10 cellular contexts compared by ENCODE assay signal in the genomic region with DNA sequence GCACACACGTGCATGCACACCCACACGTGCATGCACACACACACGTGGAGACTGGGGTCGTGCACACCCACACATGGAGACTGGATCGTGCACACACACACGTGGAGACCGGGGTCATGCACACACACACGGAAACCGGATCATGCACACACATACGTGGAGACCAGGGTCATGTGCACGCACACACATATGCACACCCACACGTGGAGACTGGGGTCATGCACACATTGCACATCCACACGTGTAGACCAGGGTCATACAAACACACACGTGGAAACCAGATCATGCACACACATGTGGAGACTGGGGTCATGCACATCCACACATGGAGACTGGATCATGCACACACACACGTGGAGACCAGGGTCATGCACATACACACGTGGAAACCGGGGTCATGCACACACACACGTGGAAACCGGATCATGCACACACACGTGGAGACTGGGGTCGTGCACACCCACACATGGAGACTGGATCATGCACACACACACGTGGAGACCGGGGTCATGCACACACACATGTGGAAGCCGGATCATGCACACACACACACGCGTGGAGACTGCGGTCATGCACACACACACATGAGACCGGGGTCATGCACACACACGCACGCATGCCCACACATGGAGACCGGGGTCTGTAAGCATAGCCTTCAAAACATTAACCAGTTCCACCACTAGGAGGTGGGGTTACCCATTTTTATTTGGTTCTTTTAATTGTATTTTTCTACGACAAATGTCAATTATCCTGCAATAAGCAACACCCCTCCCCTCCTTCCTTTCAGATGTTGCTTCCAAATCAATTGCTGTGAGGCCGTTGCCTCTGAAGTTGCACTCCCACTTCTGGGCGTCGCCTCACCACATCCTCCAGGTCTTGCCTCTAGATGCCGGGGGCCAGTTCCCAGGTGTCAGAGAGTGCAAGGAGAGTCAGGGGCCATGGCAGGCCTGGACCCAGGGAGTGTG.
A peak's percentile ranks its signal among the peaks of the same experiment; 100 is the strongest.
DNase-seq lines count a peak whose midpoint lies in the region; ATAC-seq and TF ChIP-seq lines count a peak whose summit lies in the region.
"Had no signal": no experiment of that assay in that cellular context is flagged by ENCODE, and none has a peak within 500 bp of the region (broad histone marks: within the 10 kb centered on the region; RNA-seq: fewer than 3 reads in every experiment).

No MANE protein-coding gene starts in this region.

- peak overlapping the region in 8 of 11 experiments; percentile 16 to 73 (median 56); a peak in 16 of 22 replicates for H3K4me2 ChIP-seq in BLaER1 treated with 17β-estradiol and CSF1 and Interleukin-3, amounts not matched to agents 10 nM and 100 nM

- no peak overlapping the region for H3K9ac ChIP-seq in BLaER1 treated with 17β-estradiol and CSF1 and Interleukin-3, amounts not matched to agents 10 nM and 100 nM

- H3K9me3 ChIP-seq in BLaER1 treated with 17β-estradiol and CSF1 and Interleukin-3, amounts not matched to agents 10 nM and 100 nM (replicated peaks in 1 of 11): no peaks in the 10 kb centered on the region
- H3K9me3 ChIP-seq in WERI-Rb-1 (ENCODE audit: severe bottlenecking): no peaks in the 10 kb centered on the region

- peaks cover 25 to 74% (median 62%) of the 10 kb centered on the region in 10 experiments for H3K4me1 ChIP-seq in BLaER1 treated with 17β-estradiol and CSF1 and Interleukin-3, amounts not matched to agents 10 nM and 100 nM

- no peak overlapping the region for H3K27ac ChIP-seq in BLaER1 treated with 17β-estradiol and CSF1 and Interleukin-3, amounts not matched to agents 10 nM and 100 nM
- no peak overlapping the region for H3K27ac ChIP-seq in WERI-Rb-1

- peak; percentile 81 for DNase-seq in H7
- no peak for DNase-seq in WERI-Rb-1
- DNase-seq in islet precursor cell: peak; percentile 44
- DNase-seq in putamen (ENCODE audit: low spot score): no peak
- no peak for DNase-seq in NCI-H187 treated with DMSO at 0.1 percent for 48 hours (lab: John Stamatoyannopoulos, UW)
- no peak for DNase-seq in stimulated activated CD4-positive, alpha-beta T cell treated with anti-CD3 and anti-CD28 coated beads, Interleukin-1b, Interleukin-23, amount 100 ng/mL, for 48 hours
- DNase-seq: naive B cell, substantia nigra had no signal

- no peak overlapping the region for H3K4me3 ChIP-seq in BLaER1 treated with 17β-estradiol and CSF1 and Interleukin-3, amounts not matched to agents 10 nM and 100 nM
- H3K4me3 ChIP-seq in H7 (ENCODE audit: insufficient read depth, low read depth, low read length): no peak overlapping the region
- no peak overlapping the region for H3K4me3 ChIP-seq in WERI-Rb-1 (ENCODE audit: low read depth, low read length)

- peak; percentile 55 for TF ChIP-seq CTCF in WERI-Rb-1 (IDR thresholded peaks at IDR 0.05; ENCODE audit: low read depth, low read length)

- no peak for ATAC-seq in HG03039 (IDR thresholded peaks at IDR 0.05; ENCODE audit: unreplicated experiment)

- H4K20me1 ChIP-seq in BLaER1 treated with 17β-estradiol and CSF1 and Interleukin-3, amounts not matched to agents 10 nM and 100 nM: peaks cover 0 to 41% (median 11%) of the 10 kb centered on the region in 11 experiments; a peak in 14 of 22 replicates

- H3K36me3 ChIP-seq in BLaER1 treated with 17β-estradiol and CSF1 and Interleukin-3, amounts not matched to agents 10 nM and 100 nM: no peaks in the 10 kb centered on the region
- H3K36me3 ChIP-seq in H7 (replicated peaks; ENCODE audit: control insufficient read depth, insufficient read depth, low read length) (no peaks in the 10 kb centered on the region), WERI-Rb-1 (no peaks in the 10 kb centered on the region)

- peaks cover 0 to 66% (median 8%) of the 10 kb centered on the region in 11 experiments; a peak in 13 of 22 replicates for H3K27me3 ChIP-seq in BLaER1 treated with 17β-estradiol and CSF1 and Interleukin-3, amounts not matched to agents 10 nM and 100 nM
- H3K27me3 ChIP-seq in H7 (ENCODE audit: control insufficient read depth, insufficient read depth, low read length) (no peaks in the 10 kb centered on the region; the same call in 1 of the 2 replicates), WERI-Rb-1 (ENCODE audit: insufficient read depth, low read depth, severe bottlenecking) (no peaks in the 10 kb centered on the region)

Comparison
In these comparisons a context has a peak if more than half of its experiments do, and no peak if none do; other contexts are left out.
1. DNase-seq: peak in H7 (single experiment) and islet precursor cell (single experiment); none in WERI-Rb-1 (single experiment), putamen (single experiment), NCI-H187 treated with DMSO at 0.1 percent for 48 hours (single experiment) and stimulated activated CD4-positive, alpha-beta T cell treated with anti-CD3 and anti-CD28 coated beads, Interleukin-1b, Interleukin-23, amount 100 ng/mL, for 48 hours (single experiment).